8 cellular contexts compared by ENCODE assay signal in genomic region chr7:74173866-74174605, GRCh38. TPM values are rescaled to one million over a fixed set of nuclear protein-coding genes. Genes with fewer than 3 reads are reported as not detected.
A peak's percentile ranks its signal among the peaks of the same experiment; 100 is the strongest.
DNase-seq lines count a peak whose midpoint lies in the region; ATAC-seq, FAIRE-seq and TF ChIP-seq lines count a peak whose summit lies in the region.

TSS of gene EIF4H (plus strand) at chr7:74174356. CDS start at chr7:74174384, 28 bp downstream.

- H3K9me3 ChIP-seq in adipocyte (ENCODE audit: control insufficient read depth, low read length) (no peaks in the 10 kb centered on the region), trophoblast cell (ENCODE audit: insufficient read depth, low read depth, low read length) (no peaks in the 10 kb centered on the region), tibial nerve (no peaks in the 10 kb centered on the region)

- intact Hi-C loops in cardiac septum (cut with DNase I) = loop anchor here (5.0 kb wide), 1 partner anchor 92 kb away; the partner anchor contains the start of gene LIMK1

- H3K4me3 ChIP-seq in adipocyte (ENCODE audit: low read length) (peak within 1 kb of the TSS; percentile 91), trophoblast cell (ENCODE audit: low read depth, low read length) (peak within 1 kb of the TSS; percentile 96), tibial nerve (peak within 1 kb of the TSS; percentile 82 to 93 (median 91))

- peaks cover 13% of the 10 kb centered on the region for H3K79me1 ChIP-seq in trophoblast cell (ENCODE audit: low read length)

- H3K4me2 ChIP-seq in trophoblast cell (ENCODE audit: low read length) = peak within 1 kb of the TSS; percentile 95

- H4K8ac ChIP-seq in trophoblast cell (ENCODE audit: low read depth, low read length) = peak within 1 kb of the TSS; percentile 99

- H3K23ac ChIP-seq in trophoblast cell (ENCODE audit: low read length) = no peak within 1 kb of the TSS

- no CpG with 5 or more reads among the region's 95 CpGs for WGBS in trophoblast cell (ENCODE audit: extremely low coverage, insufficient coverage, insufficient read length)
- WGBS in tibial nerve, 2 donors = 0% methylated on average over 14 to 50 of the region's 95 CpGs

- H3K4me1 ChIP-seq in adipocyte (ENCODE audit: control insufficient read depth, insufficient read depth, low read length) (peaks cover 54% of the 10 kb centered on the region), trophoblast cell (ENCODE audit: control insufficient read depth in 1 of 2, insufficient read depth in 2 of 2, low read length in 2 of 2) (peaks cover 8 to 9% of the 10 kb centered on the region in 2 experiments), tibial nerve (peaks cover 0 to 50% (median 39%) of the 10 kb centered on the region in 4 donors)

- DNase-seq in GM12892 (ENCODE audit: insufficient read length) (peak; percentile 83), NCI-H1436 treated with DMSO at 0.1 percent for 48 hours (lab: John Stamatoyannopoulos, UW) (peak; percentile 49), T follicular helper cell (ENCODE audit: low read depth) (peak; percentile 90), adipocyte (ENCODE audit: low read depth) (peak; percentile 97), cardiac septum (ENCODE audit: low spot score) (peak; percentile 98), trophoblast cell (peak; percentile 87 to 98), tibial nerve (ENCODE audit: low spot score in 2 of 2) (peak; percentile 95 to 96)

- H3K36me3 ChIP-seq in adipocyte (ENCODE audit: control insufficient read depth, insufficient read depth, low read length, severe bottlenecking) (peaks cover 12% of the 10 kb centered on the region), trophoblast cell (ENCODE audit: control insufficient read depth in 1 of 2, insufficient read depth in 2 of 2, low read length in 2 of 2) (peaks cover 4 to 15% of the 10 kb centered on the region in 2 experiments), tibial nerve (peaks cover 0 to 13% (median 0%) of the 10 kb centered on the region in 3 donors)

- peak within 1 kb of the TSS; percentile 99 for H3K9ac ChIP-seq in adipocyte (ENCODE audit: low read length)
- H3K9ac ChIP-seq in trophoblast cell (ENCODE audit: low read length) = peak within 1 kb of the TSS; percentile 92

- H2BK5ac ChIP-seq in trophoblast cell (ENCODE audit: low read depth, low read length, poor library complexity) = peak within 1 kb of the TSS; percentile 90

- peak within 1 kb of the TSS; percentile 28 for H2BK12ac ChIP-seq in trophoblast cell (ENCODE audit: low read length)

- peak; percentile 99 for FAIRE-seq in GM12892 (lab: Jason Lieb, UNC)

- peak in 1 of 5 experiments; percentile 27 for TF ChIP-seq CTCF in tibial nerve (IDR thresholded peaks at IDR 0.05)

- H2BK120ac ChIP-seq in trophoblast cell (ENCODE audit: insufficient read depth, low read length, poor library complexity) = peak within 1 kb of the TSS; percentile 96

- H2AK5ac ChIP-seq in trophoblast cell (ENCODE audit: low read length) = peak within 1 kb of the TSS; percentile 100

- peak within 1 kb of the TSS; percentile 73 for H2AFZ ChIP-seq in trophoblast cell (ENCODE audit: insufficient read depth, low read length, poor library complexity)

- H3K18ac ChIP-seq in trophoblast cell (ENCODE audit: low read length) = peak within 1 kb of the TSS; percentile 99

- peak within 1 kb of the TSS; percentile 81 for H3K27ac ChIP-seq in trophoblast cell (ENCODE audit: low read depth, low read length)
- H3K27ac ChIP-seq in tibial nerve = peak within 1 kb of the TSS; percentile 85 to 98 (median 96)

- peaks cover 32% of the 10 kb centered on the region for H3K79me2 ChIP-seq in trophoblast cell (ENCODE audit: control insufficient read depth, insufficient read depth, low read length, poor library complexity)

- H3K27me3 ChIP-seq in adipocyte (replicated peaks; ENCODE audit: control insufficient read depth, insufficient read depth, low read length) (no peaks in the 10 kb centered on the region), trophoblast cell (ENCODE audit: insufficient read depth, low read length) (no peaks in the 10 kb centered on the region), tibial nerve (no peaks in the 10 kb centered on the region)

- H3K14ac ChIP-seq in trophoblast cell (ENCODE audit: low read length) = peak within 1 kb of the TSS; percentile 100

- peak within 1 kb of the TSS; percentile 98 for H4K91ac ChIP-seq in trophoblast cell (ENCODE audit: low read depth, low read length)

- peak; percentile 78 for ATAC-seq in HG02840 (IDR thresholded peaks at IDR 0.05; ENCODE audit: low FRiP score, unreplicated experiment)

- peak within 1 kb of the TSS; percentile 97 for H4K12ac ChIP-seq in trophoblast cell (ENCODE audit: low read depth, low read length)

- peak within 1 kb of the TSS; percentile 100 for H3K4ac ChIP-seq in trophoblast cell (ENCODE audit: low read depth, low read length)

- TF ChIP-seq POLR2A in GM12892 (IDR thresholded peaks at IDR 0.05; ENCODE audit: low read depth, low read length) (peak; percentile 91; the same call in 1 of the 2 replicates), tibial nerve (IDR thresholded peaks at IDR 0.05) (peak; percentile 50 to 89)

- peak in 1 of 2 donors; percentile 86 for TF ChIP-seq EP300 in tibial nerve (IDR thresholded peaks at IDR 0.05)

RNA-seq across cellular contexts. Expression of gene EIF4H, which starts in this region (rescaled TPM):
- polyA plus RNA-seq in GM12892 (2012; ENCODE audit: missing spikeins) = 222 TPM
- 168 TPM for total RNA-seq in cardiac septum
- polyA plus RNA-seq in trophoblast cell (2013) = 240 and 241 TPM in 2 replicates
- total RNA-seq in tibial nerve = 100 to 1,000 TPM; 184 to 211 (median 192) TPM

Comparison
In these comparisons a context has a peak if more than half of its experiments do, and no peak if none do; other contexts are left out.
1. Peak in every context shown above with its lines: DNase-seq, ATAC-seq, H3K4me3 ChIP-seq and H3K27ac ChIP-seq.